ENCODE assay signal across 21 cellular contexts in the genomic region with DNA sequence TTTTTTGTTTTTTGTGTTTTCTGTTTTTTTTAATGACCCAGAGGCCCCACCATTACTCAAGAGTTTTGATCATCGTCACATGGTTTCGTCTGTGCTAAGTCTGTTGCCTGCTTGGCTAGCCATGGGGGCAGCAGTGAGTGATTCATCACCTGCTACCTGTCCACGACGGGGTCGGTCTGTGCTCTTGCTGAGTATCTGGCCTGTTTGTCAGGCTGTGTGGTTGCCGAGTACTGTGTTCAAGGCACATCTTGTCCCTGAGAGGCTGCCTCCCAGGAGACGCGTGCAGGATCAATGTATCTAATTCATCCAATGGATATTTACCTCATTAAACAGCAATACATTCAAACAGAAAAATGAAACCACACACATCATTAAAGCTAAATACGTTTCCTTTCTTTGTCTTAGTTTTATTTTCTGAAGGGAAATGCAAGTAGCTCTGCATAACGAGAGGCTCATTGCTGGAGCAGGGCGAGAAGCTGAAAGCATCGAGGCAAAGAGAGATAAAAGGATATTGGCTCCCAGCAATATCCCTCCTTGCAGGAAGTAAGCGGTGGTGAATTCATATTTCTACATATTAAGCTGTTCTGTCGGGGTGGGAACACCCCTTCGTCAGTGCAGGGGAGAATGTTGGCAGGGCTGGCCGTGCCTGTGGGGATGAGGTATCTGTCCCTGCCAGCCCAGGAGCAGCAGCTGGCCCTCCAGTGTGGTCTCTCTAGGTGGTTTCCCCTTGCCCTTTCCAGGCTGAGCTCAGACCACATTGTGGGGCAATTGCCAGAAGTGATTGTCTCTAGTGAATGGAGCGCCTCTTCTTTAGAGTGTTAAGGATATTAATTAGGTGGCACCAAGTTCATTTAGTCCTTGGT.
DNase-seq lines count a peak whose midpoint lies in the region; ATAC-seq and TF ChIP-seq lines count a peak whose summit lies in the region.
"Had no signal": no experiment of that assay in that cellular context is flagged by ENCODE, and none has a peak within 500 bp of the region (broad histone marks: within the 10 kb centered on the region; RNA-seq: fewer than 3 reads in every experiment).

No MANE protein-coding gene starts in this region.

- H2BK5ac ChIP-seq in mesenchymal stem cell (ENCODE audit: low read depth, low read length, poor library complexity, severe bottlenecking), result no peak overlapping the region

- WGBS in mesenchymal stem cell, result 94% methylated on average over 17 of the region's 17 CpGs

- H3K4ac ChIP-seq in mesenchymal stem cell (ENCODE audit: low read depth in 1 of 2, low read length in 2 of 2), result peak overlapping the region in 1 of 2 experiments; percentile 81

- no peak overlapping the region for H2BK120ac ChIP-seq in mesenchymal stem cell (ENCODE audit: low read depth, low read length)

- H4K8ac ChIP-seq in mesenchymal stem cell (ENCODE audit: low read length), result no peak overlapping the region

- H2BK15ac ChIP-seq in mesenchymal stem cell (ENCODE audit: low read depth, poor library complexity, severe bottlenecking), result no peak overlapping the region

- no peaks in the 10 kb centered on the region for H3K4me1 ChIP-seq in mesenchymal stem cell (ENCODE audit: control insufficient read depth, insufficient read depth, low read depth, low read length)
- H3K4me1 ChIP-seq: gastrocnemius medialis, parathyroid adenoma had no signal

- H3K27ac ChIP-seq in WERI-Rb-1 (peak overlapping the region; percentile 58), mesenchymal stem cell (ENCODE audit: low read length, poor library complexity, severe bottlenecking) (no peak overlapping the region)
- H3K27ac ChIP-seq: epithelial cell of prostate, gastrocnemius medialis, parathyroid adenoma, SK-N-MC had no signal

- intact Hi-C loops in sciatic nerve (cut with DNase I), result no loop called here

- H3K9ac ChIP-seq in mesenchymal stem cell (ENCODE audit: low read length), result no peak overlapping the region
- H3K9ac ChIP-seq: parathyroid adenoma had no signal

- H3K9me3 ChIP-seq in WERI-Rb-1 (ENCODE audit: severe bottlenecking), result no peaks in the 10 kb centered on the region
- no peaks in the 10 kb centered on the region for H3K9me3 ChIP-seq in mesenchymal stem cell (ENCODE audit: control insufficient read depth, low read length)
- H3K9me3 ChIP-seq: gastrocnemius medialis had no signal

- H3K36me3 ChIP-seq in WERI-Rb-1 (no peaks in the 10 kb centered on the region), mesenchymal stem cell (ENCODE audit: control insufficient read depth in 1 of 2, insufficient read depth in 2 of 2, low read depth in 1 of 2, low read length in 2 of 2) (no peaks in the 10 kb centered on the region)
- H3K36me3 ChIP-seq: gastrocnemius medialis had no signal

- no peak overlapping the region for H3K18ac ChIP-seq in mesenchymal stem cell (ENCODE audit: low read depth in 1 of 2, low read length in 2 of 2)

- peak; percentile 77 for DNase-seq in GM12865 (ENCODE audit: low read depth)
- DNase-seq in WERI-Rb-1, result peak; percentile 35
- no peak for DNase-seq in mesenchymal stem cell
- no peak for DNase-seq in erythroblast (lab: John Stamatoyannopoulos, UW)
- DNase-seq in sciatic nerve (ENCODE audit: low spot score), result no peak
- no peak for DNase-seq in omental fat pad (ENCODE audit: low spot score)
- DNase-seq: activated CD4-positive, CD25-positive, alpha-beta regulatory T cell treated with anti-CD3 and anti-CD28 coated beads, Interleukin-2, amount 50 U/mL, for 72 hours; activated CD8-positive, alpha-beta memory T cell treated with anti-CD3 and anti-CD28 coated beads, Interleukin-2, amount 10 ng/mL, durations not matched to agents 7 days and 5 days; DMS53; gastrocnemius medialis; HCEC 1CT; NCI-H1105; NCI-H69; stimulated activated CD4-positive, alpha-beta T cell treated with anti-CD3 and anti-CD28 coated beads, Interleukin-2, amount 100 ng/mL, for 24 hours; stimulated activated naive CD8-positive, alpha-beta T cell treated with anti-CD3 and anti-CD28 coated beads, Interleukin-15, amount 100 ng/mL, for 72 hours; T-helper 9 cell had no signal

- H4K91ac ChIP-seq in mesenchymal stem cell (ENCODE audit: low read length), result peak overlapping the region; percentile 74

- H3K4me2 ChIP-seq in mesenchymal stem cell (ENCODE audit: low read length, poor library complexity, severe bottlenecking), result no peak overlapping the region

- TF ChIP-seq CTCF in GM12865 (IDR thresholded peaks at IDR 0.05; ENCODE audit: insufficient read depth, low read depth, low read length, missing control alignments), result no peak
- TF ChIP-seq CTCF in WERI-Rb-1 (IDR thresholded peaks at IDR 0.05; ENCODE audit: low read depth, low read length), result peak; percentile 23; the same call in 1 of the 2 replicates
- no peak for TF ChIP-seq CTCF in omental fat pad (IDR thresholded peaks at IDR 0.05)

- no peak overlapping the region for H3K14ac ChIP-seq in mesenchymal stem cell (ENCODE audit: low read length in 2 of 2)

- ATAC-seq in GM21390 (IDR thresholded peaks at IDR 0.05; ENCODE audit: unreplicated experiment), result peak; percentile 63
- ATAC-seq in esophagus mucosa, result no peak
- ATAC-seq in sciatic nerve, result no peak
- no peak for ATAC-seq in omental fat pad (ENCODE audit: low FRiP score)
- ATAC-seq: activated CD8-positive, alpha-beta memory T cell treated with anti-CD3 and anti-CD28 coated beads, Interleukin-2, amount 10 ng/mL, durations not matched to agents 7 days and 5 days; gastrocnemius medialis; stimulated activated naive CD8-positive, alpha-beta T cell treated with anti-CD3 and anti-CD28 coated beads, Interleukin-15, amount 100 ng/mL, for 72 hours had no signal

- no peak overlapping the region for H2AK5ac ChIP-seq in mesenchymal stem cell (ENCODE audit: low read length, severe bottlenecking)

- no peak overlapping the region for H2AFZ ChIP-seq in mesenchymal stem cell (ENCODE audit: low read depth, low read length)
- H2AFZ ChIP-seq: parathyroid adenoma had no signal

- H2BK12ac ChIP-seq in mesenchymal stem cell (ENCODE audit: low read length in 2 of 2), result no peak overlapping the region

- no peak overlapping the region for H3K23ac ChIP-seq in mesenchymal stem cell (ENCODE audit: low read length in 2 of 2)

- TF ChIP-seq POLR2A in erythroblast (IDR thresholded peaks at IDR 0.05; ENCODE audit: low read length), result no peak

- no peaks in the 10 kb centered on the region for H3K79me1 ChIP-seq in mesenchymal stem cell (replicated peaks; ENCODE audit: low read length, poor library complexity, severe bottlenecking)

- peak overlapping the region; percentile 25 for H3K4me3 ChIP-seq in GM12865 (ENCODE audit: low read depth, low read length)
- no peak overlapping the region for H3K4me3 ChIP-seq in WERI-Rb-1 (ENCODE audit: low read depth, low read length)
- H3K4me3 ChIP-seq in mesenchymal stem cell (ENCODE audit: insufficient read depth in 1 of 2, low read depth in 1 of 2, low read length in 2 of 2), result no peak overlapping the region
- H3K4me3 ChIP-seq: gastrocnemius medialis, SK-N-MC had no signal

- H3K27me3 ChIP-seq in WERI-Rb-1 (ENCODE audit: insufficient read depth, low read depth, severe bottlenecking), result no peaks in the 10 kb centered on the region
- peaks cover 0 to 63% of the 10 kb centered on the region in 2 experiments for H3K27me3 ChIP-seq in mesenchymal stem cell (ENCODE audit: control insufficient read depth in 1 of 2, insufficient read depth in 1 of 2, low read length in 2 of 2)

Comparison
In these comparisons a context has a peak if more than half of its experiments do, and no peak if none do; other contexts are left out.
1. DNase-seq: peak in GM12865 (single experiment) and WERI-Rb-1 (single experiment); none in mesenchymal stem cell (single experiment), erythroblast (0 of 2), sciatic nerve (single experiment) and omental fat pad (single experiment).